In genomic region chr3:56787784-56788256, GRCh38 we compare ENCODE assay signal across 10 cellular contexts. TPM values are rescaled to one million over a fixed set of nuclear protein-coding genes. Genes with fewer than 3 reads are reported as not detected.
DNase-seq lines count a peak whose midpoint lies in the region; ATAC-seq and TF ChIP-seq lines count a peak whose summit lies in the region.
"Had no signal": no experiment of that assay in that cellular context is flagged by ENCODE, and none has a peak within 500 bp of the region (broad histone marks: within the 10 kb centered on the region; RNA-seq: fewer than 3 reads in every experiment).

No MANE protein-coding gene starts in this region.

- POLR2A ChIA-PET in activated CD4-positive, alpha-beta T cell treated with anti-CD3 and anti-CD28 coated beads, Interleukin-2, amount 10 ng/mL, durations not matched to agents 7 days and 5 days (lab: Charles Lee): interaction anchor here (1.2 kb wide), 1 partner anchor 105 kb away, joined by 7 read pairs; the partner anchor contains the start of gene TASOR

- H3K4me1 ChIP-seq in heart right ventricle: peaks cover 14 to 100% (median 95%) of the 10 kb centered on the region in 9 donors

- peaks cover 77% of the 10 kb centered on the region for H3K36me3 Mint-ChIP-seq in activated CD4-positive, alpha-beta T cell treated with anti-CD3 and anti-CD28 coated beads, Interleukin-2, amount 10 ng/mL, durations not matched to agents 7 days and 5 days (ENCODE audit: low read depth)

- H3K27ac ChIP-seq in heart right ventricle: peak overlapping the region; percentile 25 to 87 (median 72)
- H3K27ac ChIP-seq: A549, right lobe of liver had no signal

- H3K9me3 ChIP-seq in heart right ventricle: no peaks in the 10 kb centered on the region
- H3K9me3 ChIP-seq: A549, right lobe of liver had no signal

- peak; percentile 11 to 18 for ATAC-seq in activated CD4-positive, CD25-positive, alpha-beta regulatory T cell treated with anti-CD3 and anti-CD28 coated beads, Interleukin-2, amount 50 U/mL, for 24 hours
- peak in 5 of 8 donors; percentile 12 to 70 (median 32) for ATAC-seq in heart right ventricle
- ATAC-seq in HG02588 (IDR thresholded peaks at IDR 0.05; ENCODE audit: unreplicated experiment): no peak
- ATAC-seq: A549 had no signal

- no peaks in the 10 kb centered on the region for H3K9me3 Mint-ChIP-seq in activated CD4-positive, alpha-beta T cell treated with anti-CD3 and anti-CD28 coated beads, Interleukin-2, amount 10 ng/mL, durations not matched to agents 7 days and 5 days

- intact Hi-C loops in heart right ventricle (cut with DNase I): no loop called here

- H3K36me3 ChIP-seq in heart right ventricle: no peaks in the 10 kb centered on the region
- H3K36me3 ChIP-seq: right lobe of liver had no signal

- peak overlapping the region; percentile 90 for H3K27ac Mint-ChIP-seq in activated CD4-positive, alpha-beta T cell treated with anti-CD3 and anti-CD28 coated beads, Interleukin-2, amount 10 ng/mL, durations not matched to agents 7 days and 5 days

- H3K4me3 ChIP-seq in heart right ventricle (no peak overlapping the region), foreskin fibroblast (ENCODE audit: low read depth in 1 of 2, low read length in 2 of 2) (no peak overlapping the region)
- H3K4me3 ChIP-seq: A549, right lobe of liver had no signal

- no peaks in the 10 kb centered on the region for H3K27me3 ChIP-seq in heart right ventricle
- H3K27me3 ChIP-seq: right lobe of liver had no signal

- no peak for DNase-seq in activated CD4-positive, CD25-positive, alpha-beta regulatory T cell treated with anti-CD3 and anti-CD28 coated beads, Interleukin-2, amount 50 U/mL, for 72 hours
- peak; percentile 36 for DNase-seq in activated CD4-positive, alpha-beta T cell treated with anti-CD3 and anti-CD28 coated beads, Interleukin-2, amount 10 ng/mL, durations not matched to agents 7 days and 5 days
- no peak for DNase-seq in heart right ventricle
- DNase-seq in stimulated activated naive CD4-positive, alpha-beta T cell (lab: John Stamatoyannopoulos, UW): peak in 4 of 6 experiments; percentile 3 to 51 (median 38)
- DNase-seq in foreskin fibroblast: no peak
- no peak for DNase-seq in NCI-H2196 treated with DMSO at 0.1 percent for 48 hours (lab: John Stamatoyannopoulos, UW; ENCODE audit: unreplicated experiment)
- DNase-seq: right lobe of liver had no signal

- H3K4me3 Mint-ChIP-seq in activated CD4-positive, alpha-beta T cell treated with anti-CD3 and anti-CD28 coated beads, Interleukin-2, amount 10 ng/mL, durations not matched to agents 7 days and 5 days: peak overlapping the region; percentile 60

- no peaks in the 10 kb centered on the region for H3K27me3 Mint-ChIP-seq in activated CD4-positive, alpha-beta T cell treated with anti-CD3 and anti-CD28 coated beads, Interleukin-2, amount 10 ng/mL, durations not matched to agents 7 days and 5 days

- TF ChIP-seq CTCF in heart right ventricle (IDR thresholded peaks at IDR 0.05) (no peak), foreskin fibroblast (IDR thresholded peaks at IDR 0.05; ENCODE audit: low read depth, low read length) (no peak)

- CTCF ChIA-PET in activated CD4-positive, alpha-beta T cell treated with anti-CD3 and anti-CD28 coated beads, Interleukin-2, amount 10 ng/mL, durations not matched to agents 7 days and 5 days (lab: Charles Lee): interaction anchor here (0.6 to 5.3 kb wide), 5 partner anchors 12 to 79 kb away, joined by 3 to 79 read pairs (median 3); partner anchors contain the start of gene ARHGEF3

- peaks cover 99% of the 10 kb centered on the region for H3K4me1 Mint-ChIP-seq in activated CD4-positive, alpha-beta T cell treated with anti-CD3 and anti-CD28 coated beads, Interleukin-2, amount 10 ng/mL, durations not matched to agents 7 days and 5 days

- 69 to 80% methylated on average over 6 of the region's 6 CpGs for WGBS in heart right ventricle, 2 donors

RNA-seq across cellular contexts. Expression of gene ARHGEF3, which starts 13.9 kb away (rescaled TPM):
- 100 to 1,000 TPM; 102 to 109 TPM for total RNA-seq in activated CD4-positive, alpha-beta T cell treated with anti-CD3 and anti-CD28 coated beads, Interleukin-2, amount 10 ng/mL, durations not matched to agents 7 days and 5 days
- 10 to 100 TPM; 12.8 to 26.1 (median 17.9) TPM for total RNA-seq in heart right ventricle
- polyA plus RNA-seq in heart right ventricle: 1 to 10 TPM; 6.6 to 7.4 TPM

Comparison
In these comparisons a context has a peak if more than half of its experiments do, and no peak if none do; other contexts are left out.
1. DNase-seq: peak in activated CD4-positive, alpha-beta T cell treated with anti-CD3 and anti-CD28 coated beads, Interleukin-2, amount 10 ng/mL, durations not matched to agents 7 days and 5 days (single experiment) and stimulated activated naive CD4-positive, alpha-beta T cell (4 of 6); none in activated CD4-positive, CD25-positive, alpha-beta regulatory T cell treated with anti-CD3 and anti-CD28 coated beads, Interleukin-2, amount 50 U/mL, for 72 hours (single experiment), heart right ventricle (0 of 2), foreskin fibroblast (0 of 2) and NCI-H2196 treated with DMSO at 0.1 percent for 48 hours (single experiment).